ENCODE assay signal across 8 cellular contexts in the genomic region with DNA sequence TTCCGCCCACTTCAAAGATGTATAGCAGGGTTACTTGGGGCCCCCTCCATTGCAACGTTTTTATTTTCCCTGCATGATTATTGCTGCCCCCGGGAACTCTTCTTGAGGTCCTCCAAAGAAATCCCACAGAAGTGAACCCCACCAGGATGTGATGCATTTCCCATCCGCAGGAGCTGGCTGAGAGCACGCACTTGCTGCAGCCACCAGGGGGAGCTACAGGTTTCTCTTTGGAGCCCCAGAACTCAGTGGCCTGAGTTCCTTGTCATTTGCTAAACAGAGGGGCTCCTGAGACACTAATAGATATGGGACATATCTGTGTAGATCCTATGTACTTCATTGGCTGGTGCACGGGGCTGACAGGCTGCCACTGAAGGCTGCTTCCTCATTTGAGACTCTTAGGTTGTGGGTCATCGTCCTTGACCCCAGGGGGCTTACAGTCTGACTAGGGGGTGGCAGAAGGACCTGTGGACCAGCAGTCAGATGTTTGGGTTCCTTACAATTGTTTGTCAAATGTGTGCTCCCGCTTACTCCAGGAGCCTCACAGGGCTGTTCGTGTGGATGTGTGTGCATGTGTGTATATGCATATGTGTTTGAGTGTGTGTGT. TPM values are rescaled to one million over a fixed set of nuclear protein-coding genes. Genes with fewer than 3 reads are reported as not detected.
A peak's percentile ranks its signal among the peaks of the same experiment; 100 is the strongest.
DNase-seq lines count a peak whose midpoint lies in the region; ATAC-seq, FAIRE-seq and TF ChIP-seq lines count a peak whose summit lies in the region.

No MANE protein-coding gene starts in this region.

- H3K9me3 ChIP-seq in kidney (ENCODE audit: control insufficient read depth in 1 of 2, low read length in 2 of 2) = no peaks in the 10 kb centered on the region

- no peak overlapping the region for H3K9ac ChIP-seq in kidney (ENCODE audit: low read length in 2 of 2)

- H3K27ac ChIP-seq in VCaP = no peak overlapping the region
- no peak overlapping the region for H3K27ac ChIP-seq in kidney (ENCODE audit: low read depth in 2 of 2, low read length in 2 of 2)

- DNase-seq in activated gamma-delta T cell treated with Interleukin-2 at 50 U/mL for 16 hours (peak; percentile 50), activated gamma-delta T cell (lab: John Stamatoyannopoulos, UW) (no peak), NCI-H1930 (lab: John Stamatoyannopoulos, UW) (peak; percentile 29 to 50), T47D (ENCODE audit: low read depth in 1 of 2, low spot score in 1 of 2) (peak; percentile 37 to 70), kidney (peak; percentile 84)
- DNase-seq in stimulated activated CD4-positive, alpha-beta T cell treated with anti-CD3 and anti-CD28 coated beads, Interleukin-2, amount 100 ng/mL, for 48 hours = peak; percentile 71 to 78

- TF ChIP-seq CTCF in VCaP (conservative IDR thresholded peaks at IDR 0.05) (peak; percentile 81), kidney (IDR thresholded peaks at IDR 0.05; ENCODE audit: borderline replicate concordance, extremely low read depth, insufficient read depth) (peak; percentile 90)

- H3K4me3 ChIP-seq in kidney (ENCODE audit: low read length in 2 of 2) = no peak overlapping the region

- intact Hi-C loops in kidney (cut with DNase I) = loop anchor here (5.0 kb wide), 1 partner anchor 380 kb away; no protein-coding TSS in a partner anchor

- in situ Hi-C loops in T47D (cut with HindIII; ENCODE audit: low pct_unique_long_range_greater_than_20kb, low sequenced_read_pairs) = no loop called here

- no peaks in the 10 kb centered on the region for H3K4me1 ChIP-seq in kidney (ENCODE audit: control insufficient read depth in 1 of 2, insufficient read depth in 1 of 2, low read depth in 1 of 2, low read length in 2 of 2)

- no peak for FAIRE-seq in kidney (lab: Jason Lieb, UNC)

- no peaks in the 10 kb centered on the region for H3K36me3 ChIP-seq in kidney (ENCODE audit: control insufficient read depth in 1 of 2, insufficient read depth in 2 of 2, low read length in 2 of 2)

- ATAC-seq in HG02938 (IDR thresholded peaks at IDR 0.05; ENCODE audit: unreplicated experiment) = peak; percentile 90

RNA-seq across cellular contexts. Expression of gene ENO4, which starts 52.3 kb away (rescaled TPM):
- 1.2 TPM for total RNA-seq in kidney
- polyA plus RNA-seq in kidney (ENCODE audit: insufficient read depth, low read depth, low replicate concordance) = 0.52 TPM

RNA-seq across cellular contexts. Expression of gene HSPA12A, which starts 54.6 kb away (rescaled TPM):
- 33.5 TPM for total RNA-seq in kidney
- 18.9 TPM for polyA plus RNA-seq in kidney (ENCODE audit: insufficient read depth, low read depth, low replicate concordance)
